ENCODE assay signal across 8 cellular contexts in the genomic region with DNA sequence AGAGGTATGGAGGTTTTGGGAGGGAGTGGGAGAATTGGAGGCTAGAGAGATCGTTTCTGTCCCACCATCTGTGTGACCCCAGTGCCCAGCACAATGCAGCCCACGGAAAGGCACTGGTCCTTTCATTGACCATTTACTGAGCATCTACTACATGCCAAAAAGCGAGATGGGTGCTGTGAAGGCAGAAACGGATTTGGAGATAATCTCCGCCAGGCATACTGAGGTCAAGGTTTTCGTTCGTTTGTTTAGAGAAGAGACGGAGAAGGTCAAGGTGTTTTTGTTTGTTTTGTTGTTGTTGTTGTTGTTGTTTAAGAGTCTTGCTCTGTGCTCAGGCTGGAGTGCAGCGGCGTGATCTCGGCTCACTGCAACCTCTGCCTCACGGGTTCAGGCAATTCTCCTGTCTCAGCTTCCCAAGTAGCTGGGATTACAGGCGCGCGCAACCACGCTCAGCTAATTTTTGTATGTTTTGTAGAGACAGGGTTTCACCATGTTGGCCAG. TPM values are rescaled to one million over a fixed set of nuclear protein-coding genes. Genes with fewer than 3 reads are reported as not detected.
DNase-seq lines count a peak whose midpoint lies in the region; ATAC-seq and TF ChIP-seq lines count a peak whose summit lies in the region.

No MANE protein-coding gene starts in this region.

- no peaks in the 10 kb centered on the region for H3K27me3 Mint-ChIP-seq in activated CD8-positive, alpha-beta memory T cell treated with anti-CD3 and anti-CD28 coated beads, Interleukin-2, amount 10 ng/mL, durations not matched to agents 7 days and 5 days

- peak overlapping the region; percentile 89 to 97 for H3K4me3 ChIP-seq in ascending aorta
- peak overlapping the region; percentile 90 to 96 for H3K4me3 ChIP-seq in left lung
- H3K4me3 ChIP-seq in thoracic aorta: peak overlapping the region; percentile 91

- H3K36me3 Mint-ChIP-seq in activated CD8-positive, alpha-beta memory T cell treated with anti-CD3 and anti-CD28 coated beads, Interleukin-2, amount 10 ng/mL, durations not matched to agents 7 days and 5 days: peaks cover 11% of the 10 kb centered on the region

- no peaks in the 10 kb centered on the region for H3K9me3 ChIP-seq in ascending aorta
- no peaks in the 10 kb centered on the region for H3K9me3 ChIP-seq in left lung
- no peaks in the 10 kb centered on the region for H3K9me3 ChIP-seq in thoracic aorta

- ATAC-seq in activated CD8-positive, alpha-beta memory T cell treated with anti-CD3 and anti-CD28 coated beads, Interleukin-2, amount 10 ng/mL, durations not matched to agents 7 days and 5 days: no peak
- ATAC-seq in left lung (no peak), thoracic aorta (ENCODE audit: insufficient number of reproducible peaks, low FRiP score, low read depth) (peak; percentile 15), GM19395 (IDR thresholded peaks at IDR 0.05; ENCODE audit: unreplicated experiment) (no peak), HG02884 (IDR thresholded peaks at IDR 0.05; ENCODE audit: unreplicated experiment) (no peak), GM19351 (IDR thresholded peaks at IDR 0.05; ENCODE audit: unreplicated experiment) (no peak)

- H3K27ac Mint-ChIP-seq in activated CD8-positive, alpha-beta memory T cell treated with anti-CD3 and anti-CD28 coated beads, Interleukin-2, amount 10 ng/mL, durations not matched to agents 7 days and 5 days: peak overlapping the region; percentile 99

- CTCF ChIA-PET in activated CD8-positive, alpha-beta memory T cell treated with anti-CD3 and anti-CD28 coated beads, Interleukin-2, amount 10 ng/mL, durations not matched to agents 7 days and 5 days (lab: Charles Lee): interaction anchor here (0.6 to 4.6 kb wide), 6 partner anchors 23 to 627 kb away, joined by 3 to 16 read pairs (median 8); partner anchors contain the start of gene ZBTB34

- DNase-seq in activated CD8-positive, alpha-beta memory T cell treated with anti-CD3 and anti-CD28 coated beads, Interleukin-2, amount 10 ng/mL, durations not matched to agents 7 days and 5 days: no peak
- no peak for DNase-seq in activated CD8-positive, alpha-beta memory T cell treated with anti-CD3 and anti-CD28 coated beads for 24 hours
- DNase-seq in ascending aorta (ENCODE audit: low spot score in 2 of 2): no peak
- DNase-seq in left lung: no peak
- DNase-seq in thoracic aorta (ENCODE audit: low spot score): no peak

- no peaks in the 10 kb centered on the region for H3K9me3 Mint-ChIP-seq in activated CD8-positive, alpha-beta memory T cell treated with anti-CD3 and anti-CD28 coated beads, Interleukin-2, amount 10 ng/mL, durations not matched to agents 7 days and 5 days (ENCODE audit: low read depth)

- peaks cover 0 to 3% of the 10 kb centered on the region in 2 donors for H3K36me3 ChIP-seq in ascending aorta
- H3K36me3 ChIP-seq in left lung: peaks cover 0 to 4% of the 10 kb centered on the region in 2 donors
- H3K36me3 ChIP-seq in thoracic aorta: no peaks in the 10 kb centered on the region

- intact Hi-C loops in ascending aorta (cut with DNase I): loop anchor here (2.0 to 10.0 kb wide), 2 partner anchors 57 to 479 kb away; partner anchors contain the start of genes MVB12B and ZBTB34
- intact Hi-C loops in left lung (cut with DNase I): no loop called here

- TF ChIP-seq CTCF in ascending aorta (IDR thresholded peaks at IDR 0.05): no peak
- no peak for TF ChIP-seq CTCF in left lung (IDR thresholded peaks at IDR 0.05)
- TF ChIP-seq CTCF in thoracic aorta (IDR thresholded peaks at IDR 0.05): no peak

- H3K4me3 Mint-ChIP-seq in activated CD8-positive, alpha-beta memory T cell treated with anti-CD3 and anti-CD28 coated beads, Interleukin-2, amount 10 ng/mL, durations not matched to agents 7 days and 5 days: peak overlapping the region; percentile 96

- peak overlapping the region; percentile 76 to 80 for H3K27ac ChIP-seq in ascending aorta
- peak overlapping the region; percentile 88 to 90 for H3K27ac ChIP-seq in left lung
- peak overlapping the region in 1 of 2 donors; percentile 75 for H3K27ac ChIP-seq in thoracic aorta

- H3K27me3 ChIP-seq in ascending aorta: no peaks in the 10 kb centered on the region
- H3K27me3 ChIP-seq in left lung: no peaks in the 10 kb centered on the region
- H3K27me3 ChIP-seq in thoracic aorta (replicated peaks; ENCODE audit: insufficient read depth): no peaks in the 10 kb centered on the region

- H3K4me1 ChIP-seq in ascending aorta (peaks cover 10 to 13% of the 10 kb centered on the region in 2 donors), left lung (peaks cover 16 to 39% of the 10 kb centered on the region in 2 donors), thoracic aorta (ENCODE audit: control insufficient read depth in 1 of 2, low read depth in 2 of 2) (peaks cover 24 to 33% of the 10 kb centered on the region in 2 donors)

- H3K4me1 Mint-ChIP-seq in activated CD8-positive, alpha-beta memory T cell treated with anti-CD3 and anti-CD28 coated beads, Interleukin-2, amount 10 ng/mL, durations not matched to agents 7 days and 5 days: peaks cover 40% of the 10 kb centered on the region

RNA-seq across cellular contexts. Expression of gene ZBTB43, which starts 0.6 kb away (rescaled TPM):
- total RNA-seq in activated CD8-positive, alpha-beta memory T cell treated with anti-CD3 and anti-CD28 coated beads, Interleukin-2, amount 10 ng/mL, durations not matched to agents 7 days and 5 days: 10 to 100 TPM; 25.2 to 28.9 TPM
- total RNA-seq in ascending aorta: 2.4 TPM
- 10 to 100 TPM; 20.8 to 28.3 TPM for total RNA-seq in left lung
- total RNA-seq in thoracic aorta: 10 to 100 TPM; 12.5 to 17.0 TPM

RNA-seq across cellular contexts. Expression of gene ZBTB34, which starts 56.2 kb away (rescaled TPM):
- 1 to 10 TPM; 7.4 to 7.5 TPM for total RNA-seq in activated CD8-positive, alpha-beta memory T cell treated with anti-CD3 and anti-CD28 coated beads, Interleukin-2, amount 10 ng/mL, durations not matched to agents 7 days and 5 days
- total RNA-seq in ascending aorta: 8.9 TPM
- 10 to 100 TPM in 1 of 2 donors, 1 to 10 TPM in 1; 9.9 to 14.1 TPM for total RNA-seq in left lung
- 10 to 100 TPM in 1 of 2 donors, 1 to 10 TPM in 1; 9.9 to 16.6 TPM for total RNA-seq in thoracic aorta
